In genomic region chr5:124649548-124650501, GRCh38 we compare ENCODE assay signal across 8 cellular contexts.
DNase-seq lines count a peak whose midpoint lies in the region; ATAC-seq and TF ChIP-seq lines count a peak whose summit lies in the region.

No MANE protein-coding gene starts in this region.

- 8 to 11% methylated on average over 15 of the region's 15 CpGs for WGBS in heart right ventricle, 2 donors
- WGBS in spleen, 5 donors = 2 to 8% (median 5%) methylated on average over 15 of the region's 15 CpGs

- no peak overlapping the region for H2AFZ ChIP-seq in HCT116 (ENCODE audit: low read depth, low read length, poor library complexity, severe bottlenecking)

- H3K4me2 ChIP-seq in HCT116 (ENCODE audit: low read length) = peak overlapping the region; percentile 40

- RAD21 ChIA-PET in HCT116 (lab: Charles Lee; ENCODE audit: low non-redundant PET in 1 of 2, low total read pairs in 2 of 2, uncharacterized antibody in 2 of 2, unreplicated experiment in 2 of 2) = no interaction called here

- TF ChIP-seq CTCF in HCT116 (IDR thresholded peaks at IDR 0.05 in 2 of 3, conservative IDR thresholded peaks at IDR 0.05 in 1 of 3; ENCODE audit: borderline replicate concordance in 1 of 3, insufficient read depth in 1 of 3, low read depth in 2 of 3, low read length in 2 of 3) (no peak), heart right ventricle (IDR thresholded peaks at IDR 0.05) (peak in 1 of 9 donors; percentile 16), spleen (IDR thresholded peaks at IDR 0.05 in 8 of 11, conservative IDR thresholded peaks at IDR 0.05 in 3 of 11) (peak in 3 of 11 experiments; percentile 6 to 30 (median 20))

- no peaks in the 10 kb centered on the region for H3K79me2 ChIP-seq in HCT116 (ENCODE audit: insufficient read depth, low read length)

- H3K4me3 ChIP-seq in HCT116 (replicated peaks in 1 of 2; ENCODE audit: low read depth in 1 of 2, low read length in 2 of 2) (no peak overlapping the region), heart right ventricle (peak overlapping the region in 8 of 10 donors; percentile 8 to 65 (median 24)), spleen (peak overlapping the region in 2 of 8 donors; percentile 12 to 41)

- POLR2A ChIA-PET in HCT116 (lab: Charles Lee) = no interaction called here
- POLR2A ChIA-PET in activated naive CD8-positive, alpha-beta T cell treated with anti-CD3 and anti-CD28 coated beads, Interleukin-2, amount 10 ng/mL, durations not matched to agents 7 days and 5 days (lab: Charles Lee) = no interaction called here

- ATAC-seq in HCT116 (no peak), heart right ventricle (peak; percentile 35 to 75 (median 56))
- ATAC-seq in activated naive CD8-positive, alpha-beta T cell treated with anti-CD3 and anti-CD28 coated beads, Interleukin-2, amount 10 ng/mL, durations not matched to agents 7 days and 5 days (ENCODE audit: low read depth) = peak; percentile 92

- intact Hi-C loops in HCT116 (cut with micrococcal nuclease) = no loop called here
- intact Hi-C loops in heart right ventricle (cut with DNase I) = loop anchor here in 8 of 10 donors (2.0 to 10.0 kb wide), 11 partner anchors 95 to 893 kb away; partner anchors contain the start of gene ZNF608 (in 7 of the 8)
- intact Hi-C loops in spleen (cut with DNase I; ENCODE audit: low total_unique reads) = no loop called here

- BruUV-seq in HCT116 (replicated peaks; lab: Mats Ljungman, UMichigan) = no TSS peak

- H3K27ac ChIP-seq in HCT116 (ENCODE audit: low read depth, low read length) (no peak overlapping the region), heart right ventricle (peak overlapping the region in 9 of 10 donors; percentile 29 to 96 (median 83)), spleen (peak overlapping the region in 7 of 8 donors; percentile 73 to 83 (median 82))

- H3K36me3 ChIP-seq in HCT116 (ENCODE audit: control insufficient read depth in 1 of 2, insufficient read depth in 2 of 2, low read length in 2 of 2) = no peaks in the 10 kb centered on the region
- peaks cover 0 to 22% (median 0%) of the 10 kb centered on the region in 9 donors for H3K36me3 ChIP-seq in heart right ventricle
- peaks cover 0 to 14% (median 0%) of the 10 kb centered on the region in 6 donors for H3K36me3 ChIP-seq in spleen

- H3K4me1 Mint-ChIP-seq in activated naive CD8-positive, alpha-beta T cell treated with anti-CD3 and anti-CD28 coated beads, Interleukin-2, amount 10 ng/mL, durations not matched to agents 7 days and 5 days = peaks cover 26% of the 10 kb centered on the region

- CTCF ChIA-PET in HCT116 (lab: Charles Lee) = no interaction called here

- H3K27me3 ChIP-seq in HCT116 (ENCODE audit: insufficient read depth, low read length) (no peaks in the 10 kb centered on the region), heart right ventricle (peaks cover 0 to 82% (median 0%) of the 10 kb centered on the region in 7 donors), spleen (replicated peaks in 1 of 7) (peaks cover 0 to 78% (median 0%) of the 10 kb centered on the region in 7 donors)

- peaks cover 46% of the 10 kb centered on the region for H3K27me3 Mint-ChIP-seq in activated naive CD8-positive, alpha-beta T cell treated with anti-CD3 and anti-CD28 coated beads, Interleukin-2, amount 10 ng/mL, durations not matched to agents 7 days and 5 days

- H3K4me3 Mint-ChIP-seq in activated naive CD8-positive, alpha-beta T cell treated with anti-CD3 and anti-CD28 coated beads, Interleukin-2, amount 10 ng/mL, durations not matched to agents 7 days and 5 days = peak overlapping the region; percentile 60

- H3K9me3 Mint-ChIP-seq in activated naive CD8-positive, alpha-beta T cell treated with anti-CD3 and anti-CD28 coated beads, Interleukin-2, amount 10 ng/mL, durations not matched to agents 7 days and 5 days = peaks cover 1% of the 10 kb centered on the region

- H3K9me2 ChIP-seq in HCT116 (ENCODE audit: insufficient read depth) = no peaks in the 10 kb centered on the region

- TF ChIP-seq RAD21 in HCT116 (IDR thresholded peaks at IDR 0.05; ENCODE audit: low read depth) = no peak

- H3K9ac ChIP-seq in HCT116 (ENCODE audit: low read length) = no peak overlapping the region

- TF ChIP-seq POLR2A in HCT116 (IDR thresholded peaks at IDR 0.05; ENCODE audit: borderline replicate concordance, extremely low read depth, insufficient read depth, insufficient read length) (no peak), spleen (IDR thresholded peaks at IDR 0.05) (no peak)

- peaks cover 2% of the 10 kb centered on the region for H3K36me3 Mint-ChIP-seq in activated naive CD8-positive, alpha-beta T cell treated with anti-CD3 and anti-CD28 coated beads, Interleukin-2, amount 10 ng/mL, durations not matched to agents 7 days and 5 days

- peaks cover 45 to 49% of the 10 kb centered on the region in 2 experiments for H3K4me1 ChIP-seq in HCT116 (ENCODE audit: control insufficient read depth in 1 of 2, insufficient read depth in 2 of 2, low read length in 2 of 2)
- peaks cover 0 to 65% (median 49%) of the 10 kb centered on the region in 9 donors for H3K4me1 ChIP-seq in heart right ventricle
- peaks cover 32 to 92% (median 52%) of the 10 kb centered on the region in 6 donors for H3K4me1 ChIP-seq in spleen

- H4K20me1 ChIP-seq in HCT116 (ENCODE audit: insufficient read depth) = no peaks in the 10 kb centered on the region

- DNase-seq in GM03348 (ENCODE audit: low spot score) (peak; percentile 83), HCT116 (ENCODE audit: low read depth, low spot score) (no peak), MV-4-11 (lab: John Stamatoyannopoulos, UW) (peak; percentile 99), SKM-1 (lab: John Stamatoyannopoulos, UW; ENCODE audit: unreplicated experiment) (peak; percentile 93), heart right ventricle (peak; percentile 70 to 79), spleen (peak; percentile 95), HCEC 1CT (no peak)
- DNase-seq in activated naive CD8-positive, alpha-beta T cell treated with anti-CD3 and anti-CD28 coated beads, Interleukin-2, amount 10 ng/mL, durations not matched to agents 7 days and 5 days = peak; percentile 74

- peak overlapping the region; percentile 88 for H3K27ac Mint-ChIP-seq in activated naive CD8-positive, alpha-beta T cell treated with anti-CD3 and anti-CD28 coated beads, Interleukin-2, amount 10 ng/mL, durations not matched to agents 7 days and 5 days

- H3K9me3 ChIP-seq in HCT116 (ENCODE audit: control insufficient read depth in 1 of 2, insufficient read depth in 1 of 2, low read depth in 1 of 2, low read length in 2 of 2) (no peaks in the 10 kb centered on the region), heart right ventricle (no peaks in the 10 kb centered on the region), spleen (no peaks in the 10 kb centered on the region)

TF ChIP-seq in HCT116, 20 proteins besides CTCF, POLR2A, EP300 and RAD21 (continues in another document):
- TF ChIP-seq EGR1 (IDR thresholded peaks at IDR 0.05; ENCODE audit: low read depth) (no peak), ZFX (IDR thresholded peaks at IDR 0.05) (no peak), ELF1 (IDR thresholded peaks at IDR 0.05; ENCODE audit: borderline replicate concordance, low read depth) (no peak), JUND (IDR thresholded peaks at IDR 0.05) (no peak), YY1 (IDR thresholded peaks at IDR 0.05; ENCODE audit: extremely low read depth, insufficient replicate concordance, low read depth, low read length) (no peak), SP1 (IDR thresholded peaks at IDR 0.05; ENCODE audit: low read depth) (no peak), EZH2phosphoT487 (IDR thresholded peaks at IDR 0.05; ENCODE audit: borderline replicate concordance) (no peak)
- TF ChIP-seq, protein P1, sequence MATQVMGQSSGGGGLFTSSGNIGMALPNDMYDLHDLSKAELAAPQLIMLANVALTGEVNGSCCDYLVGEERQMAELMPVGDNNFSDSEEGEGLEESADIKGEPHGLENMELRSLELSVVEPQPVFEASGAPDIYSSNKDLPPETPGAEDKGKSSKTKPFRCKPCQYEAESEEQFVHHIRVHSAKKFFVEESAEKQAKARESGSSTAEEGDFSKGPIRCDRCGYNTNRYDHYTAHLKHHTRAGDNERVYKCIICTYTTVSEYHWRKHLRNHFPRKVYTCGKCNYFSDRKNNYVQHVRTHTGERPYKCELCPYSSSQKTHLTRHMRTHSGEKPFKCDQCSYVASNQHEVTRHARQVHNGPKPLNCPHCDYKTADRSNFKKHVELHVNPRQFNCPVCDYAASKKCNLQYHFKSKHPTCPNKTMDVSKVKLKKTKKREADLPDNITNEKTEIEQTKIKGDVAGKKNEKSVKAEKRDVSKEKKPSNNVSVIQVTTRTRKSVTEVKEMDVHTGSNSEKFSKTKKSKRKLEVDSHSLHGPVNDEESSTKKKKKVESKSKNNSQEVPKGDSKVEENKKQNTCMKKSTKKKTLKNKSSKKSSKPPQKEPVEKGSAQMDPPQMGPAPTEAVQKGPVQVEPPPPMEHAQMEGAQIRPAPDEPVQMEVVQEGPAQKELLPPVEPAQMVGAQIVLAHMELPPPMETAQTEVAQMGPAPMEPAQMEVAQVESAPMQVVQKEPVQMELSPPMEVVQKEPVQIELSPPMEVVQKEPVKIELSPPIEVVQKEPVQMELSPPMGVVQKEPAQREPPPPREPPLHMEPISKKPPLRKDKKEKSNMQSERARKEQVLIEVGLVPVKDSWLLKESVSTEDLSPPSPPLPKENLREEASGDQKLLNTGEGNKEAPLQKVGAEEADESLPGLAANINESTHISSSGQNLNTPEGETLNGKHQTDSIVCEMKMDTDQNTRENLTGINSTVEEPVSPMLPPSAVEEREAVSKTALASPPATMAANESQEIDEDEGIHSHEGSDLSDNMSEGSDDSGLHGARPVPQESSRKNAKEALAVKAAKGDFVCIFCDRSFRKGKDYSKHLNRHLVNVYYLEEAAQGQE (IDR thresholded peaks at IDR 0.05; ENCODE audit: low read depth) = no peak
- TF ChIP-seq, protein P2, sequence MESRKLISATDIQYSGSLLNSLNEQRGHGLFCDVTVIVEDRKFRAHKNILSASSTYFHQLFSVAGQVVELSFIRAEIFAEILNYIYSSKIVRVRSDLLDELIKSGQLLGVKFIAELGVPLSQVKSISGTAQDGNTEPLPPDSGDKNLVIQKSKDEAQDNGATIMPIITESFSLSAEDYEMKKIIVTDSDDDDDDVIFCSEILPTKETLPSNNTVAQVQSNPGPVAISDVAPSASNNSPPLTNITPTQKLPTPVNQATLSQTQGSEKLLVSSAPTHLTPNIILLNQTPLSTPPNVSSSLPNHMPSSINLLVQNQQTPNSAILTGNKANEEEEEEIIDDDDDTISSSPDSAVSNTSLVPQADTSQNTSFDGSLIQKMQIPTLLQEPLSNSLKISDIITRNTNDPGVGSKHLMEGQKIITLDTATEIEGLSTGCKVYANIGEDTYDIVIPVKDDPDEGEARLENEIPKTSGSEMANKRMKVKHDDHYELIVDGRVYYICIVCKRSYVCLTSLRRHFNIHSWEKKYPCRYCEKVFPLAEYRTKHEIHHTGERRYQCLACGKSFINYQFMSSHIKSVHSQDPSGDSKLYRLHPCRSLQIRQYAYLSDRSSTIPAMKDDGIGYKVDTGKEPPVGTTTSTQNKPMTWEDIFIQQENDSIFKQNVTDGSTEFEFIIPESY (IDR thresholded peaks at IDR 0.05; ENCODE audit: extremely low read depth, insufficient replicate concordance, low read length) = no peak
- TF ChIP-seq, protein P3, sequence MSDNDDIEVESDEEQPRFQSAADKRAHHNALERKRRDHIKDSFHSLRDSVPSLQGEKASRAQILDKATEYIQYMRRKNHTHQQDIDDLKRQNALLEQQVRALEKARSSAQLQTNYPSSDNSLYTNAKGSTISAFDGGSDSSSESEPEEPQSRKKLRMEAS (IDR thresholded peaks at IDR 0.05) = no peak

Comparison
In these comparisons a context has a peak if more than half of its experiments do, and no peak if none do; other contexts are left out.
1. DNase-seq: peak in GM03348 (single experiment), MV-4-11 (single experiment), SKM-1 (single experiment), activated naive CD8-positive, alpha-beta T cell treated with anti-CD3 and anti-CD28 coated beads, Interleukin-2, amount 10 ng/mL, durations not matched to agents 7 days and 5 days (single experiment), heart right ventricle (2 of 2) and spleen (single experiment); none in HCT116 (single experiment) and HCEC 1CT (single experiment).
2. H3K4me3 ChIP-seq: peak in heart right ventricle (8 of 10); none in HCT116 (0 of 2).
3. intact Hi-C loops: an anchor here in heart right ventricle (2.0 to 10.0 kb wide); none called in HCT116 and spleen.